8 cellular contexts compared by ENCODE assay signal in the genomic region with DNA sequence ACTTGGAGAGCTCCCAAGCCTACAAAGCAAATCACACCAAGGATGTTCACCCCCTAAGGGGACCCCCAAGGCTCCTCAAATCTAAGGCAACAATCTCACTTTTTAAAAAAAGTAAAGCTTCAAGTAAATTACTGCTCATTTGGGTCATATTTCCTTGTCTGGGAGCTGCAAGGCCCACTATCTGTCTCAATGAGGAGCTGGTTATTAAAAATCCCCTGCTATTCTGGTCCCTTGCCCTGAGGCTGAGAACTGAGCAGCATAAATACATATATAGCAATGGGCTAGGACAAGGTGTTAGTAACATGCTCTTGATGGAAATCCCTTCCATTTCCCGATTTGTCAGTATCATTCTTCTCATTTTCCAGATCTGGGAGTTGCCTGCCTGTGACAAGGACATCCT.
DNase-seq lines count a peak whose midpoint lies in the region; ATAC-seq and TF ChIP-seq lines count a peak whose summit lies in the region.
"Had no signal": no experiment of that assay in that cellular context is flagged by ENCODE, and none has a peak within 500 bp of the region (broad histone marks: within the 10 kb centered on the region; RNA-seq: fewer than 3 reads in every experiment).

No MANE protein-coding gene starts in this region.

- RAD21 ChIA-PET in HCT116 (lab: Charles Lee; ENCODE audit: low non-redundant PET in 1 of 2, low total read pairs in 2 of 2, uncharacterized antibody in 2 of 2, unreplicated experiment in 2 of 2): no interaction called here

- no peaks in the 10 kb centered on the region for H3K9me2 ChIP-seq in HCT116 (ENCODE audit: insufficient read depth)
- no peaks in the 10 kb centered on the region for H3K9me2 ChIP-seq in SK-N-SH

- H3K4me2 ChIP-seq in HCT116 (ENCODE audit: low read length) (peak overlapping the region; percentile 73), SK-N-SH (peak overlapping the region; percentile 67)

- CTCF ChIA-PET in HCT116 (lab: Charles Lee) (interaction anchor here (1.7 kb wide), 1 partner anchor 162 kb away, joined by 3 read pairs; no protein-coding TSS in a partner anchor), SK-N-SH (lab: Yijun Ruan, JAX) (interaction anchor here (0.8 to 1.1 kb wide), 2 partner anchors 14 to 296 kb away, joined by 3 to 4 read pairs; no protein-coding TSS in a partner anchor), RWPE1 (lab: Yijun Ruan, JAX) (no interaction called here)

- H3K79me2 ChIP-seq in HCT116 (ENCODE audit: insufficient read depth, low read length) (no peaks in the 10 kb centered on the region), SK-N-SH (ENCODE audit: insufficient read depth) (peaks cover 85% of the 10 kb centered on the region)

- H3K27me3 ChIP-seq in HCT116 (ENCODE audit: insufficient read depth, low read length): no peaks in the 10 kb centered on the region
- H3K27me3 ChIP-seq in SK-N-SH (ENCODE audit: insufficient read depth): no peaks in the 10 kb centered on the region
- H3K27me3 ChIP-seq in esophagus squamous epithelium: no peaks in the 10 kb centered on the region
- no peaks in the 10 kb centered on the region for H3K27me3 ChIP-seq in body of pancreas

- H3K36me3 ChIP-seq in HCT116 (ENCODE audit: control insufficient read depth in 1 of 2, insufficient read depth in 2 of 2, low read length in 2 of 2): no peaks in the 10 kb centered on the region
- peaks cover 27 to 49% of the 10 kb centered on the region in 2 experiments for H3K36me3 ChIP-seq in SK-N-SH (replicated peaks in 1 of 2; ENCODE audit: control insufficient read depth in 1 of 2, insufficient read depth in 2 of 2, low read length in 1 of 2)
- H3K36me3 ChIP-seq in esophagus squamous epithelium: peaks cover 0 to 13% (median 0%) of the 10 kb centered on the region in 3 donors
- no peaks in the 10 kb centered on the region for H3K36me3 ChIP-seq in body of pancreas (replicated peaks in 1 of 2; ENCODE audit: insufficient read depth in 1 of 2, low read depth in 2 of 2)

- TF ChIP-seq CTCF in HCT116 (IDR thresholded peaks at IDR 0.05 in 2 of 3, conservative IDR thresholded peaks at IDR 0.05 in 1 of 3; ENCODE audit: borderline replicate concordance in 1 of 3, insufficient read depth in 1 of 3, low read depth in 2 of 3, low read length in 2 of 3): no peak
- TF ChIP-seq CTCF in SK-N-SH (IDR thresholded peaks at IDR 0.05): no peak
- no peak for TF ChIP-seq CTCF in esophagus squamous epithelium (IDR thresholded peaks at IDR 0.05)
- no peak for TF ChIP-seq CTCF in body of pancreas (IDR thresholded peaks at IDR 0.05)
- TF ChIP-seq CTCF in RWPE1 (conservative IDR thresholded peaks at IDR 0.05; ENCODE audit: low read depth): no peak

- intact Hi-C loops in HCT116 (cut with micrococcal nuclease): no loop called here
- intact Hi-C loops in esophagus squamous epithelium (cut with DNase I): no loop called here
- intact Hi-C loops in body of pancreas (cut with DNase I): no loop called here

- 67% methylated on average over 1 of the region's 1 CpG for whole genome bisulfite sequencing in SK-N-SH (ENCODE audit: low lambda C conversion rate)
- 55 to 64% methylated on average over 1 of the region's 1 CpG for WGBS in esophagus squamous epithelium, 2 donors
- 83 to 89% methylated on average over 1 of the region's 1 CpG for WGBS in body of pancreas, 2 donors

- H3K4me3 Mint-ChIP-seq in stimulated activated effector memory CD8-positive, alpha-beta T cell treated with anti-CD3 and anti-CD28 coated beads, Interleukin-12 subunit alpha, Interleukin-12 subunit beta, amount 100 ng/mL, for 72 hours: peak overlapping the region; percentile 71

- peaks cover 100% of the 10 kb centered on the region for H3K4me1 Mint-ChIP-seq in stimulated activated effector memory CD8-positive, alpha-beta T cell treated with anti-CD3 and anti-CD28 coated beads, Interleukin-12 subunit alpha, Interleukin-12 subunit beta, amount 100 ng/mL, for 72 hours

- H3K9ac ChIP-seq in HCT116 (ENCODE audit: low read length): peak overlapping the region; percentile 51
- H3K9ac ChIP-seq in SK-N-SH: peak overlapping the region; percentile 88

- no peak overlapping the region for H2AFZ ChIP-seq in HCT116 (ENCODE audit: low read depth, low read length, poor library complexity, severe bottlenecking)
- no peak overlapping the region for H2AFZ ChIP-seq in SK-N-SH (ENCODE audit: low read depth)

- POLR2A ChIA-PET in HCT116 (lab: Charles Lee) (no interaction called here), SK-N-SH (lab: Yijun Ruan, JAX) (no interaction called here), RWPE1 (lab: Yijun Ruan, JAX; ENCODE audit: low non-redundant PET) (interaction anchor here (0.6 kb wide), 1 partner anchor 108 kb away, joined by 3 read pairs; no protein-coding TSS in a partner anchor)

- H3K4me1 ChIP-seq in HCT116 (ENCODE audit: control insufficient read depth in 1 of 2, insufficient read depth in 2 of 2, low read length in 2 of 2): peaks cover 12 to 47% of the 10 kb centered on the region in 2 experiments
- H3K4me1 ChIP-seq in SK-N-SH (ENCODE audit: control insufficient read depth in 1 of 2, insufficient read depth in 2 of 2, low read depth in 1 of 2, low read length in 1 of 2): peaks cover 13 to 42% of the 10 kb centered on the region in 2 experiments
- peaks cover 3 to 72% (median 24%) of the 10 kb centered on the region in 3 donors for H3K4me1 ChIP-seq in esophagus squamous epithelium
- H3K4me1 ChIP-seq in body of pancreas: peaks cover 27% of the 10 kb centered on the region

- H3K9me3 ChIP-seq in HCT116 (ENCODE audit: control insufficient read depth in 1 of 2, insufficient read depth in 1 of 2, low read depth in 1 of 2, low read length in 2 of 2): no peaks in the 10 kb centered on the region
- no peaks in the 10 kb centered on the region for H3K9me3 ChIP-seq in SK-N-SH
- H3K9me3 ChIP-seq in esophagus squamous epithelium: no peaks in the 10 kb centered on the region
- no peaks in the 10 kb centered on the region for H3K9me3 ChIP-seq in body of pancreas

- no peak for DNase-seq in HCT116 (ENCODE audit: low read depth, low spot score)
- no peak for DNase-seq in SK-N-SH
- no peak for DNase-seq in esophagus squamous epithelium (lab: John Stamatoyannopoulos, UW)
- no peak for DNase-seq in stimulated activated effector memory CD8-positive, alpha-beta T cell treated with anti-CD3 and anti-CD28 coated beads, Interleukin-12 subunit alpha, Interleukin-12 subunit beta, amount 100 ng/mL, for 72 hours (ENCODE audit: low spot score in 2 of 2)
- DNase-seq in body of pancreas: no peak
- DNase-seq in RWPE1 (ENCODE audit: low spot score): no peak
- DNase-seq: NCI-H1694 treated with DMSO at 0.1 percent for 48 hours had no signal

- H3K27ac Mint-ChIP-seq in stimulated activated effector memory CD8-positive, alpha-beta T cell treated with anti-CD3 and anti-CD28 coated beads, Interleukin-12 subunit alpha, Interleukin-12 subunit beta, amount 100 ng/mL, for 72 hours: peak overlapping the region; percentile 96

- no peak for TF ChIP-seq POLR2A in HCT116 (IDR thresholded peaks at IDR 0.05; ENCODE audit: borderline replicate concordance, extremely low read depth, insufficient read depth, insufficient read length)
- TF ChIP-seq POLR2A in esophagus squamous epithelium (IDR thresholded peaks at IDR 0.05): no peak
- no peak for TF ChIP-seq POLR2A in body of pancreas (IDR thresholded peaks at IDR 0.05)

- H3F3A ChIP-seq in SK-N-SH (replicated peaks; ENCODE audit: insufficient read depth): peaks cover 33% of the 10 kb centered on the region

- H3K9me3 Mint-ChIP-seq in stimulated activated effector memory CD8-positive, alpha-beta T cell treated with anti-CD3 and anti-CD28 coated beads, Interleukin-12 subunit alpha, Interleukin-12 subunit beta, amount 100 ng/mL, for 72 hours: no peaks in the 10 kb centered on the region

- no TSS peak for BruUV-seq in HCT116 (replicated peaks; lab: Mats Ljungman, UMichigan)

- no peaks in the 10 kb centered on the region for H4K20me1 ChIP-seq in HCT116 (ENCODE audit: insufficient read depth)
- no peaks in the 10 kb centered on the region for H4K20me1 ChIP-seq in SK-N-SH (ENCODE audit: insufficient read depth)

- H3K4me3 ChIP-seq in HCT116 (replicated peaks in 1 of 2; ENCODE audit: low read depth in 1 of 2, low read length in 2 of 2) (peak overlapping the region in 1 of 2 experiments; percentile 26; a peak in 2 of 4 replicates), SK-N-SH (ENCODE audit: low read depth in 2 of 2, low read length in 1 of 2) (0 out of 4 replicates have a peak overlapping the region, but pooled peaks of 1 of the 2 experiments have one; percentile 27), esophagus squamous epithelium (no peak overlapping the region), body of pancreas (no peak overlapping the region)

- H3K27ac ChIP-seq in HCT116 (ENCODE audit: low read depth, low read length) (no peak overlapping the region), SK-N-SH (ENCODE audit: low read depth in 2 of 2, low read length in 1 of 2) (peak overlapping the region; percentile 24 to 99; a peak in 3 of 4 replicates), esophagus squamous epithelium (peak overlapping the region; percentile 31 to 80 (median 68)), body of pancreas (no peak overlapping the region), RWPE1 (no peak overlapping the region; the same call in 1 of the 2 replicates)

- TF ChIP-seq RAD21 in HCT116 (IDR thresholded peaks at IDR 0.05; ENCODE audit: low read depth) (no peak), SK-N-SH (IDR thresholded peaks at IDR 0.05; ENCODE audit: low read length) (no peak)

- ATAC-seq in HCT116 (no peak), body of pancreas (no peak), GM18873 (IDR thresholded peaks at IDR 0.05; ENCODE audit: low FRiP score, unreplicated experiment) (no peak)
- ATAC-seq in stimulated activated effector memory CD8-positive, alpha-beta T cell treated with anti-CD3 and anti-CD28 coated beads, Interleukin-12 subunit alpha, Interleukin-12 subunit beta, amount 100 ng/mL, for 72 hours: no peak

- peaks cover 100% of the 10 kb centered on the region for H3K36me3 Mint-ChIP-seq in stimulated activated effector memory CD8-positive, alpha-beta T cell treated with anti-CD3 and anti-CD28 coated beads, Interleukin-12 subunit alpha, Interleukin-12 subunit beta, amount 100 ng/mL, for 72 hours

- no peak for TF ChIP-seq EP300 in SK-N-SH (IDR thresholded peaks at IDR 0.05; ENCODE audit: borderline replicate concordance in 1 of 2, low read depth in 1 of 2, low read length in 1 of 2)

TF ChIP-seq in HCT116, 20 proteins besides CTCF, POLR2A, EP300 and RAD21 (continues in another document):
- no peak for TF ChIP-seq EGR1 (IDR thresholded peaks at IDR 0.05; ENCODE audit: low read depth)
- TF ChIP-seq CEBPB (IDR thresholded peaks at IDR 0.05; ENCODE audit: low read depth): no peak
- TF ChIP-seq SIN3A (IDR thresholded peaks at IDR 0.05; ENCODE audit: low read depth): no peak
- TF ChIP-seq SRF (IDR thresholded peaks at IDR 0.05; ENCODE audit: low read depth): no peak
- no peak for TF ChIP-seq JUND (IDR thresholded peaks at IDR 0.05)
- TF ChIP-seq FOSL1 (IDR thresholded peaks at IDR 0.05; ENCODE audit: low read depth): no peak

Comparison
In these comparisons a context has a peak if more than half of its experiments do, and no peak if none do; other contexts are left out.
1. H3K27ac ChIP-seq: peak in SK-N-SH (2 of 2) and esophagus squamous epithelium (4 of 4); none in HCT116 (single experiment), body of pancreas (0 of 4) and RWPE1 (single experiment).